Comparison of ENCODE assay signal across 13 cellular contexts in the genomic region with DNA sequence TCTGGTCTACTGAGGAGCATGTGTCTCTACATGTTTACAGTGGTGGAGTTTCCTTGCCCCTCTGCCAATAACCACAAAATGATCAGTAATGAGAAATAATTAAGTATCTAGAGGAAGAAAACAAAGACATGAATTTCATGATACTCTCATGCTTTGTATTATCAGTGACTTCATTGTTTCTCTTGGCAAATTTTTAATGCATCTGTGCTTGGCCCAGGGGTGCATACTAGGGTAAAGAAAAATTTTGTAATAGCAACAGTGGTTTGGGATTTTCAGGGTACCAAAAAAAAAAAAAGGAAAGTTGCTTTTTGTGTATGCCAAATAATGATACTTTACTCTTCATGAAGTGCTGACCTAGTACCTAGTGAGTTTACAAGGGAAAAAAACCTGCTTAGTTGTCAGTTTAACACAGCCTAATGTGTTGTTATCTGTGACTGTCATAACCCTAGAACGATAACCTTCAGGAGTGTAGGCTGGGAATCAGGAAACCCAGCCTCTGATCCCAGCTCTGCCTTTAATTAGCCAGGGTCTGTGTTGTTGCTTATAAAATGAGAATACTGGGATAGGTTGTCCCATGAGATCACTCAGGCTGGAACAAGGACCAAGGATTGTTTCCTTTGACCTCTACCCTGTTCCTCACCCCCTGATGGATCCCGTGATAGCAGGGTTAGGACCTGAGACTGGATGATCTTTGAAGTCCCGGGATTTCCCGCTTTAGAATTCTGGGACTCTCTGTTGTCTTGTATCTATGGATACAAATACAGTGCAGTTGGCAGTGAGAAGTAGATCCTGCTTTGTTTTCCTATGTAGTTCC.
A peak's percentile ranks its signal among the peaks of the same experiment; 100 is the strongest.
DNase-seq lines count a peak whose midpoint lies in the region; TF ChIP-seq lines count a peak whose summit lies in the region.
"Had no signal": no experiment of that assay in that cellular context is flagged by ENCODE, and none has a peak within 500 bp of the region (broad histone marks: within the 10 kb centered on the region; RNA-seq: fewer than 3 reads in every experiment).

No MANE protein-coding gene starts in this region.

- no peak for TF ChIP-seq CTCF in mammary epithelial cell (conservative IDR thresholded peaks at IDR 0.05 in 1 of 2, IDR thresholded peaks at IDR 0.05 in 1 of 2; ENCODE audit: extremely low read depth in 1 of 2, insufficient read depth in 1 of 2, low read depth in 1 of 2, low read length in 2 of 2)
- no peak for TF ChIP-seq CTCF in progenitor cell of endocrine pancreas (IDR thresholded peaks at IDR 0.05; ENCODE audit: unreplicated experiment)

- H2AFZ ChIP-seq in mammary epithelial cell (ENCODE audit: low read depth, low read length) = peak overlapping the region; percentile 6

- peak overlapping the region; percentile 8 for H3K4me2 ChIP-seq in mammary epithelial cell (ENCODE audit: insufficient read depth, low read depth, low read length)
- H3K4me2 ChIP-seq: BLaER1 had no signal

- H4K20me1 ChIP-seq in mammary epithelial cell (ENCODE audit: insufficient read depth, low read length) = no peaks in the 10 kb centered on the region

- CTCF ChIA-PET in mammary epithelial cell (lab: Charles Lee; ENCODE audit: low non-redundant PET) = no interaction called here

- intact Hi-C loops in mammary epithelial cell (cut with micrococcal nuclease) = no loop called here
- intact Hi-C loops in activated T-helper 2 cell treated with anti-CD3 and anti-CD28 coated beads, Interferon-gamma antibody, Interleukin-2, Interleukin-4, amounts not matched to agents 10 μg/mL and 5 μg/mL and 100 μg/mL, durations not matched to agents 14 hours and 24 hours and 36 hours (cut with micrococcal nuclease) = no loop called here

- H3K36me3 ChIP-seq in H7 (replicated peaks; ENCODE audit: control insufficient read depth, insufficient read depth, low read length) (no peaks in the 10 kb centered on the region), mammary epithelial cell (ENCODE audit: insufficient read depth, low read length) (no peaks in the 10 kb centered on the region)

- H3K4me3 Mint-ChIP-seq in progenitor cell of endocrine pancreas (ENCODE audit: low read depth) = no peak overlapping the region
- H3K4me3 Mint-ChIP-seq in activated T-helper 2 cell treated with anti-CD3 and anti-CD28 coated beads, Interferon-gamma antibody, Interleukin-2, Interleukin-4, amounts not matched to agents 10 μg/mL and 5 μg/mL and 100 μg/mL, durations not matched to agents 14 hours and 24 hours and 36 hours (ENCODE audit: low read depth) = no peak overlapping the region
- H3K4me3 Mint-ChIP-seq: T-cell had no signal

- dilution Hi-C loops in mammary epithelial cell (cut with HindIII; ENCODE audit: low sequenced_read_pairs) = no loop called here

- H3K27me3 ChIP-seq in H7 (ENCODE audit: control insufficient read depth, insufficient read depth, low read length) = no peaks in the 10 kb centered on the region
- H3K27me3 ChIP-seq in mammary epithelial cell (ENCODE audit: insufficient read depth, low read length) = no peaks in the 10 kb centered on the region
- H3K27me3 ChIP-seq: BLaER1 had no signal

- H3K9me3 Mint-ChIP-seq in progenitor cell of endocrine pancreas (ENCODE audit: low read depth) = no peaks in the 10 kb centered on the region
- H3K9me3 Mint-ChIP-seq in activated T-helper 2 cell treated with anti-CD3 and anti-CD28 coated beads, Interferon-gamma antibody, Interleukin-2, Interleukin-4, amounts not matched to agents 10 μg/mL and 5 μg/mL and 100 μg/mL, durations not matched to agents 14 hours and 24 hours and 36 hours = no peaks in the 10 kb centered on the region
- H3K9me3 Mint-ChIP-seq: T-cell had no signal

- H3K9ac ChIP-seq in mammary epithelial cell (ENCODE audit: insufficient read depth, low read length) = no peak overlapping the region
- H3K9ac ChIP-seq: BLaER1 had no signal

- H3K27ac Mint-ChIP-seq in progenitor cell of endocrine pancreas = peak overlapping the region; percentile 54
- no peak overlapping the region for H3K27ac Mint-ChIP-seq in activated T-helper 2 cell treated with anti-CD3 and anti-CD28 coated beads, Interferon-gamma antibody, Interleukin-2, Interleukin-4, amounts not matched to agents 10 μg/mL and 5 μg/mL and 100 μg/mL, durations not matched to agents 14 hours and 24 hours and 36 hours
- H3K27ac Mint-ChIP-seq: T-cell had no signal

- in situ Hi-C loops in mammary epithelial cell (cut with MboI; ENCODE audit: low sequenced_read_pairs in 2 of 2) = no loop called here

- H3K4me3 ChIP-seq in H7 (ENCODE audit: insufficient read depth, low read depth, low read length) = no peak overlapping the region
- no peak overlapping the region for H3K4me3 ChIP-seq in mammary epithelial cell (replicated peaks in 1 of 3; ENCODE audit: insufficient read depth in 1 of 3, low read depth in 2 of 3, low read length in 3 of 3)
- H3K4me3 ChIP-seq: BLaER1 had no signal

- H3K27ac ChIP-seq in mammary epithelial cell (ENCODE audit: insufficient read depth, low read depth, low read length) (peak overlapping the region; percentile 19), caudate nucleus (ENCODE audit: low read depth, low read length) (no peak overlapping the region)
- H3K27ac ChIP-seq: BLaER1 had no signal

- H3K4me1 Mint-ChIP-seq in progenitor cell of endocrine pancreas (ENCODE audit: low read depth) = peaks cover 60% of the 10 kb centered on the region
- H3K4me1 Mint-ChIP-seq in activated T-helper 2 cell treated with anti-CD3 and anti-CD28 coated beads, Interferon-gamma antibody, Interleukin-2, Interleukin-4, amounts not matched to agents 10 μg/mL and 5 μg/mL and 100 μg/mL, durations not matched to agents 14 hours and 24 hours and 36 hours (ENCODE audit: low read depth) = peaks cover 23% of the 10 kb centered on the region

- H3K79me2 ChIP-seq in mammary epithelial cell (ENCODE audit: insufficient read depth, low read length) = no peaks in the 10 kb centered on the region

- peak; percentile 19 for DNase-seq in H7
- DNase-seq in mammary epithelial cell = peak; percentile 62
- peak; percentile 31 for DNase-seq in hepatic stellate cell (ENCODE audit: low spot score)
- DNase-seq in progenitor cell of endocrine pancreas (ENCODE audit: low spot score, unreplicated experiment) = no peak
- DNase-seq in islet precursor cell = no peak
- DNase-seq in caudate nucleus (lab: John Stamatoyannopoulos, UW) = no peak
- no peak for DNase-seq in T-helper 9 cell
- DNase-seq in activated T-helper 2 cell treated with anti-CD3 and anti-CD28 coated beads, Interferon-gamma antibody, Interleukin-2, Interleukin-4, amounts not matched to agents 10 μg/mL and 5 μg/mL and 100 μg/mL, durations not matched to agents 14 hours and 24 hours and 36 hours (ENCODE audit: low spot score) = no peak
- DNase-seq: activated CD4-positive, alpha-beta T cell treated with anti-CD3 and anti-CD28 coated beads for 4 hours; activated effector memory CD4-positive, alpha-beta T cell treated with Interleukin-2 at 50 U/mL for 16 hours; NCI-H146; T-cell had no signal

- no peaks in the 10 kb centered on the region for H3K9me3 ChIP-seq in mammary epithelial cell (replicated peaks; ENCODE audit: insufficient read depth, low read length)
- H3K9me3 ChIP-seq: BLaER1 had no signal

- no TSS peak for BruUV-seq in mammary epithelial cell (replicated peaks; lab: Mats Ljungman, UMichigan)

- H3K36me3 Mint-ChIP-seq in progenitor cell of endocrine pancreas (ENCODE audit: insufficient read depth) = no peaks in the 10 kb centered on the region
- H3K36me3 Mint-ChIP-seq in activated T-helper 2 cell treated with anti-CD3 and anti-CD28 coated beads, Interferon-gamma antibody, Interleukin-2, Interleukin-4, amounts not matched to agents 10 μg/mL and 5 μg/mL and 100 μg/mL, durations not matched to agents 14 hours and 24 hours and 36 hours (ENCODE audit: low read depth) = peaks cover 6% of the 10 kb centered on the region

- WGBS in mammary epithelial cell (ENCODE audit: low coverage, missing lambda C conversion rate) = 35% methylated on average over 4 of the region's 4 CpGs

- H3K27me3 Mint-ChIP-seq in progenitor cell of endocrine pancreas = no peaks in the 10 kb centered on the region
- no peaks in the 10 kb centered on the region for H3K27me3 Mint-ChIP-seq in activated T-helper 2 cell treated with anti-CD3 and anti-CD28 coated beads, Interferon-gamma antibody, Interleukin-2, Interleukin-4, amounts not matched to agents 10 μg/mL and 5 μg/mL and 100 μg/mL, durations not matched to agents 14 hours and 24 hours and 36 hours (ENCODE audit: low read depth)
- H3K27me3 Mint-ChIP-seq: T-cell had no signal

- peaks cover 17% of the 10 kb centered on the region for H3K4me1 ChIP-seq in mammary epithelial cell (ENCODE audit: insufficient read depth, low read length)

Comparison
In these comparisons a context has a peak if more than half of its experiments do, and no peak if none do; other contexts are left out.
1. DNase-seq: peak in H7 (single experiment), mammary epithelial cell (single experiment) and hepatic stellate cell (single experiment); none in progenitor cell of endocrine pancreas (single experiment), islet precursor cell (single experiment), caudate nucleus (0 of 61), T-helper 9 cell (single experiment) and activated T-helper 2 cell treated with anti-CD3 and anti-CD28 coated beads, Interferon-gamma antibody, Interleukin-2, Interleukin-4, amounts not matched to agents 10 μg/mL and 5 μg/mL and 100 μg/mL, durations not matched to agents 14 hours and 24 hours and 36 hours (single experiment).